In genomic region chr7:27159278-27160146, GRCh38 we compare ENCODE assay signal across 1 cellular context.
TF ChIP-seq lines count a peak whose summit lies in the region.

No MANE protein-coding gene starts in this region.

TF ChIP-seq in H1, 55 proteins besides CTCF, POLR2A, EP300 and RAD21:
- TF ChIP-seq SUZ12 (IDR thresholded peaks at IDR 0.05; ENCODE audit: low read length) (peak; percentile 22), RNF2 (IDR thresholded peaks at IDR 0.05; ENCODE audit: borderline replicate concordance, low read depth, low read length, missing control alignments, poor library complexity, severe bottlenecking) (peak; percentile 37), NRF1 (IDR thresholded peaks at IDR 0.05; ENCODE audit: low read depth, low read length) (no peak), NANOG (IDR thresholded peaks at IDR 0.05; ENCODE audit: insufficient read depth, low read depth, low read length, poor library complexity, severe bottlenecking) (no peak)
